In the genomic region with DNA sequence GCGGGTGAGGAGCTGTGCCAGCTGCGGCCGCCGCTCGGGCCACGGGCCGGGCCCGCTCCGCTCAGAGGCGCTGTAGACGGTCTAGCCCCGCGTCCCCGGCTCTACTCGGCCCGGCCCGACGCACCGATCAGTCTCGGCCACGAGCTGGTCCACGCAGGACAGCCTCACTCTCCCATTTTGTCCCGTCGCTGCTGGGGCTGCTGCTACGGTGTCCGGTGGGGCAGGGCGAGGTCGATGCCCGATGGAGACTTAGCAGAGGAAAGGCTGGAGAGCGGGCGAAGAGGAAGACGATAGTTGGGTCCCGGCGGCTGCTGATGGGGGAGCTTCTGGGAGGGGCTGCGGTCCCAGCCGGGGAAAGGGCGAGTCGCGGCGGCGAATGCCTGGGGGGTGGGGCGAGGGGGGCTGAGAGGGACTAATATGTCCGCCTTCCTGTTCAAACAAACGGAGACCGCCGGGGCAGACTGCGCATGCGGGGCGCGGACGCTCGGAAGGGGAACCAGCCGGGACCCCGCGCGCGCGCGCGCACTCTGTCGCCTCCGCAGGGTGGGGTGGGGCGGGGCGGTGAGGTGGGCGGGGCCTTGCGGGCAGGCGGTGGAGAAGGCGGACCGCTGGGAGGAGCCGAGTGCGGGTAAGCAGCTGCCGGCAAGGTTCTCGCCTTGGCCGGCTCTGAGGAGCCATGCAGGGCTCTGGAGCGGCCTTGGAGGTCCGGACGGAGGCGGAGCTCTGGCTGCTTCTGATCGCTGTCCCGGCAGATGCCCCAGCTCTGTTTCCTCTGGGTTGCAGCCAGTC, we compare ENCODE assay signal across 2 cellular contexts.
A peak's percentile ranks its signal among the peaks of the same experiment; 100 is the strongest.
TF ChIP-seq lines count a peak whose summit lies in the region.

TSS of gene ROCK1 (minus strand) at position 463 of the 789 bp plus-strand sequence. CDS start 903 bp downstream, outside the sequence.

TF ChIP-seq in HEK293, 187 proteins besides CTCF, POLR2A, EP300 and RAD21 (continued from another document and continues in another):
- TF ChIP-seq BCL6B (tag by site-specific recombination; IDR thresholded peaks at IDR 0.05) (no peak), RBAK (tag by site-specific recombination; IDR thresholded peaks at IDR 0.05) (no peak), ZNF76 (tag by site-specific recombination; IDR thresholded peaks at IDR 0.05; ENCODE audit: borderline replicate concordance, low read depth) (no peak), ZNF785 (tag by site-specific recombination; IDR thresholded peaks at IDR 0.05) (no peak), HOXC10 (CRISPR knock-in tag; IDR thresholded peaks at IDR 0.05) (no peak), ZNF792 (tag by site-specific recombination; IDR thresholded peaks at IDR 0.05) (peak; percentile 39; the same call in 1 of the 2 replicates), ZNF23 (tag by site-specific recombination; IDR thresholded peaks at IDR 0.05; ENCODE audit: borderline replicate concordance) (no peak), ZNF558 (tag by site-specific recombination; IDR thresholded peaks at IDR 0.05) (no peak), ZNF184 (tag by site-specific recombination; IDR thresholded peaks at IDR 0.05) (no peak), ZFP41 (tag by site-specific recombination; IDR thresholded peaks at IDR 0.05; ENCODE audit: borderline replicate concordance) (no peak), ZXDB (tag by site-specific recombination; IDR thresholded peaks at IDR 0.05) (peak; percentile 65; the same call in 1 of the 2 replicates), ZNF600 (tag by site-specific recombination; IDR thresholded peaks at IDR 0.05) (no peak), ZNF530 (tag by site-specific recombination; IDR thresholded peaks at IDR 0.05; ENCODE audit: low read depth) (no peak), ZFP37 (tag by site-specific recombination; IDR thresholded peaks at IDR 0.05) (peak; percentile 83), MYNN (tag by site-specific recombination; IDR thresholded peaks at IDR 0.05; ENCODE audit: borderline replicate concordance) (no peak), ZNF660 (tag by site-specific recombination; IDR thresholded peaks at IDR 0.05) (no peak), ZNF341 (tag by site-specific recombination; IDR thresholded peaks at IDR 0.05; ENCODE audit: low read depth) (no peak; the same call in none of the 2 replicates), ZNF394 (tag by site-specific recombination; IDR thresholded peaks at IDR 0.05; ENCODE audit: borderline replicate concordance) (peak; percentile 5; the same call in 1 of the 2 replicates), ZNF629 (tag by site-specific recombination; IDR thresholded peaks at IDR 0.05) (no peak), ZNF24 (tag by site-specific recombination; IDR thresholded peaks at IDR 0.05) (no peak), ZNF426 (tag by site-specific recombination; IDR thresholded peaks at IDR 0.05) (no peak), WT1 (tag by site-specific recombination; IDR thresholded peaks at IDR 0.05) (no peak), KLF8 (tag by site-specific recombination; IDR thresholded peaks at IDR 0.05) (peak; percentile 47; the same call in 1 of the 2 replicates), PRDM1 (tag by site-specific recombination; IDR thresholded peaks at IDR 0.05) (peak; percentile 41; the same call in 1 of the 2 replicates)
- TF ChIP-seq, protein P1, sequence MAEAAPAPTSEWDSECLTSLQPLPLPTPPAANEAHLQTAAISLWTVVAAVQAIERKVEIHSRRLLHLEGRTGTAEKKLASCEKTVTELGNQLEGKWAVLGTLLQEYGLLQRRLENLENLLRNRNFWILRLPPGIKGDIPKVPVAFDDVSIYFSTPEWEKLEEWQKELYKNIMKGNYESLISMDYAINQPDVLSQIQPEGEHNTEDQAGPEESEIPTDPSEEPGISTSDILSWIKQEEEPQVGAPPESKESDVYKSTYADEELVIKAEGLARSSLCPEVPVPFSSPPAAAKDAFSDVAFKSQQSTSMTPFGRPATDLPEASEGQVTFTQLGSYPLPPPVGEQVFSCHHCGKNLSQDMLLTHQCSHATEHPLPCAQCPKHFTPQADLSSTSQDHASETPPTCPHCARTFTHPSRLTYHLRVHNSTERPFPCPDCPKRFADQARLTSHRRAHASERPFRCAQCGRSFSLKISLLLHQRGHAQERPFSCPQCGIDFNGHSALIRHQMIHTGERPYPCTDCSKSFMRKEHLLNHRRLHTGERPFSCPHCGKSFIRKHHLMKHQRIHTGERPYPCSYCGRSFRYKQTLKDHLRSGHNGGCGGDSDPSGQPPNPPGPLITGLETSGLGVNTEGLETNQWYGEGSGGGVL (tag by site-specific recombination; IDR thresholded peaks at IDR 0.05), result no peak
- TF ChIP-seq, protein P2, sequence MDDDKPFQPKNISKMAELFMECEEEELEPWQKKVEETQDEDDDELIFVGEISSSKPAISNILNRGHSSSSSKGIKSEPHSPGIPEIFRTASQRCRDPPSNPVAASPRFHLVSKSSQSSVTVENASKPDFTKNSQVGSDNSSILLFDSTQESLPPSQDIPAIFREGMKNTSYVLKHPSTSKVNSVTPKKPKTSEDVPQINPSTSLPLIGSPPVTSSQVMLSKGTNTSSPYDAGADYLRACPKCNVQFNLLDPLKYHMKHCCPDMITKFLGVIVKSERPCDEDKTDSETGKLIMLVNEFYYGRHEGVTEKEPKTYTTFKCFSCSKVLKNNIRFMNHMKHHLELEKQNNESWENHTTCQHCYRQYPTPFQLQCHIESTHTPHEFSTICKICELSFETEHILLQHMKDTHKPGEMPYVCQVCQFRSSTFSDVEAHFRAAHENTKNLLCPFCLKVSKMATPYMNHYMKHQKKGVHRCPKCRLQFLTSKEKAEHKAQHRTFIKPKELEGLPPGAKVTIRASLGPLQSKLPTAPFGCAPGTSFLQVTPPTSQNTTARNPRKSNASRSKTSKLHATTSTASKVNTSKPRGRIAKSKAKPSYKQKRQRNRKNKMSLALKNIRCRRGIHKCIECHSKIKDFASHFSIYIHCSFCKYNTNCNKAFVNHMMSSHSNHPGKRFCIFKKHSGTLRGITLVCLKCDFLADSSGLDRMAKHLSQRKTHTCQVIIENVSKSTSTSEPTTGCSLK (tag by site-specific recombination; IDR thresholded peaks at IDR 0.05), result no peak
- TF ChIP-seq, protein P3, sequence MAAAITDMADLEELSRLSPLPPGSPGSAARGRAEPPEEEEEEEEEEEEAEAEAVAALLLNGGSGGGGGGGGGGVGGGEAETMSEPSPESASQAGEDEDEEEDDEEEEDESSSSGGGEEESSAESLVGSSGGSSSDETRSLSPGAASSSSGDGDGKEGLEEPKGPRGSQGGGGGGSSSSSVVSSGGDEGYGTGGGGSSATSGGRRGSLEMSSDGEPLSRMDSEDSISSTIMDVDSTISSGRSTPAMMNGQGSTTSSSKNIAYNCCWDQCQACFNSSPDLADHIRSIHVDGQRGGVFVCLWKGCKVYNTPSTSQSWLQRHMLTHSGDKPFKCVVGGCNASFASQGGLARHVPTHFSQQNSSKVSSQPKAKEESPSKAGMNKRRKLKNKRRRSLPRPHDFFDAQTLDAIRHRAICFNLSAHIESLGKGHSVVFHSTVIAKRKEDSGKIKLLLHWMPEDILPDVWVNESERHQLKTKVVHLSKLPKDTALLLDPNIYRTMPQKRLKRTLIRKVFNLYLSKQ (tag by site-specific recombination; IDR thresholded peaks at IDR 0.05; ENCODE audit: borderline replicate concordance), result no peak

TF ChIP-seq in neural cell, 6 proteins besides CTCF, POLR2A, EP300 and RAD21 (continued from another document):
- TF ChIP-seq SMC3 (conservative IDR thresholded peaks at IDR 0.05; ENCODE audit: poor library complexity), result no peak
TF ChIP-seq in neural cell: peak in this region for 4.
